18 cellular contexts compared by ENCODE assay signal in genomic region chr2:237136824-237137223, GRCh38. TPM values are rescaled to one million over a fixed set of nuclear protein-coding genes. Genes with fewer than 3 reads are reported as not detected.
DNase-seq lines count a peak whose midpoint lies in the region; ATAC-seq and TF ChIP-seq lines count a peak whose summit lies in the region.
"Had no signal": no experiment of that assay in that cellular context is flagged by ENCODE, and none has a peak within 500 bp of the region (broad histone marks: within the 10 kb centered on the region; RNA-seq: fewer than 3 reads in every experiment).

No MANE protein-coding gene starts in this region.

- in situ Hi-C loops in IMR-90 (cut with MboI; ENCODE audit: low sequenced_read_pairs) = no loop called here

- POLR2A ChIA-PET in IMR-90 (lab: Charles Lee; ENCODE audit: unreplicated experiment) = no interaction called here

- no peak for ATAC-seq in IMR-90 (ENCODE audit: low read depth)
- no peak for ATAC-seq in lung (ENCODE audit: insufficient read depth, low FRiP score)
- ATAC-seq in upper lobe of left lung (ENCODE audit: low FRiP score in 2 of 2) = no peak
- ATAC-seq: A549; CD8-positive, alpha-beta T cell had no signal

- CTCF ChIA-PET in IMR-90 (lab: Yijun Ruan, JAX) = no interaction called here

- TF ChIP-seq POLR2A in IMR-90 (IDR thresholded peaks at IDR 0.05; ENCODE audit: low read depth, low read length) = no peak
- TF ChIP-seq POLR2A in upper lobe of left lung (IDR thresholded peaks at IDR 0.05) = no peak
- no peak for TF ChIP-seq POLR2A in breast epithelium (IDR thresholded peaks at IDR 0.05)

- intact Hi-C loops in IMR-90 (cut with micrococcal nuclease) (no loop called here), breast epithelium (cut with DNase I; ENCODE audit: low total_unique reads) (no loop called here)

- no peak overlapping the region for H4K8ac ChIP-seq in IMR-90 (ENCODE audit: low read depth in 2 of 2, low read length in 2 of 2)

- no peak overlapping the region for H4K91ac ChIP-seq in IMR-90 (ENCODE audit: insufficient read depth, low read depth, low read length)

- no peak for TF ChIP-seq RAD21 in IMR-90 (IDR thresholded peaks at IDR 0.05; ENCODE audit: low read length)

- no peak overlapping the region for H3K4me3 Mint-ChIP-seq in osteocyte (ENCODE audit: unreplicated experiment)
- H3K4me3 Mint-ChIP-seq: B cell; CD4-positive, alpha-beta T cell; CD8-positive, alpha-beta T cell had no signal

- peak overlapping the region; percentile 11; the same call in 1 of the 2 replicates for H2AK5ac ChIP-seq in IMR-90 (ENCODE audit: low read depth, low read length)

- BruUV-seq in IMR-90 (replicated peaks; lab: Mats Ljungman, UMichigan) = no TSS peak

- no peak overlapping the region for H2AK9ac ChIP-seq in IMR-90 (replicated peaks; ENCODE audit: low read depth, low read length, poor library complexity)

- 77% methylated on average over 3 of the region's 9 CpGs; no CpG with 5 or more reads in 1 of the 2 experiments for WGBS in IMR-90 (ENCODE audit: extremely low coverage in 2 of 2, insufficient read length in 1 of 2), 2 experiments
- 90 to 93% methylated on average over 9 of the region's 9 CpGs for WGBS in lung, 2 donors
- 86 to 91% methylated on average over 9 of the region's 9 CpGs for WGBS in upper lobe of left lung, 2 donors

- no peak overlapping the region for H2BK120ac ChIP-seq in IMR-90 (ENCODE audit: low read depth, low read length)

- no peaks in the 10 kb centered on the region for H3K79me1 ChIP-seq in IMR-90 (ENCODE audit: low read depth in 1 of 2, low read length in 2 of 2)

- H3K27ac Mint-ChIP-seq in osteocyte (ENCODE audit: unreplicated experiment) = no peak overlapping the region
- H3K27ac Mint-ChIP-seq: B cell; CD4-positive, alpha-beta T cell; CD8-positive, alpha-beta T cell had no signal

- no peak overlapping the region for H3K14ac ChIP-seq in IMR-90 (replicated peaks; ENCODE audit: low read depth, low read length)

- H3K36me3 ChIP-seq in IMR-90 (ENCODE audit: control insufficient read depth, insufficient read depth, low read length) (no peaks in the 10 kb centered on the region), lung (ENCODE audit: control insufficient read depth in 2 of 2, insufficient read depth in 2 of 2, low read length in 2 of 2) (no peaks in the 10 kb centered on the region), upper lobe of left lung (no peaks in the 10 kb centered on the region), breast epithelium (no peaks in the 10 kb centered on the region)
- H3K36me3 ChIP-seq: BLaER1 treated with 17β-estradiol and CSF1 and Interleukin-3, amounts not matched to agents 10 nM and 100 nM had no signal

- H3K27me3 Mint-ChIP-seq in osteocyte (ENCODE audit: unreplicated experiment) = no peaks in the 10 kb centered on the region
- H3K27me3 Mint-ChIP-seq: B cell; CD4-positive, alpha-beta T cell had no signal

- no peaks in the 10 kb centered on the region; the same call in 1 of the 2 replicates for H3K9me3 ChIP-seq in IMR-90 (ENCODE audit: control insufficient read depth, insufficient read depth, low read length)
- no peaks in the 10 kb centered on the region for H3K9me3 ChIP-seq in lung (ENCODE audit: control insufficient read depth in 2 of 2, insufficient read depth in 1 of 2, low read length in 1 of 2)
- H3K9me3 ChIP-seq in upper lobe of left lung = no peaks in the 10 kb centered on the region
- H3K9me3 ChIP-seq in breast epithelium = no peaks in the 10 kb centered on the region
- H3K9me3 ChIP-seq: Caco-2 had no signal

- no peak overlapping the region for H3K27ac ChIP-seq in IMR-90 (ENCODE audit: insufficient read depth, low read length)
- H3K27ac ChIP-seq in lung (ENCODE audit: low read depth in 1 of 2, low read length in 1 of 2) = no peak overlapping the region
- H3K27ac ChIP-seq in upper lobe of left lung = no peak overlapping the region
- H3K27ac ChIP-seq in breast epithelium = no peak overlapping the region
- H3K27ac ChIP-seq: 22Rv1; BLaER1 treated with 17β-estradiol and CSF1 and Interleukin-3, amounts not matched to agents 10 nM and 100 nM; C4-2B had no signal

- no peak for TF ChIP-seq CTCF in IMR-90 (conservative IDR thresholded peaks at IDR 0.05; ENCODE audit: low read depth, low read length)
- no peak for TF ChIP-seq CTCF in lung (IDR thresholded peaks at IDR 0.05; ENCODE audit: control extremely low read depth, extremely low read depth)
- TF ChIP-seq CTCF in osteocyte (IDR thresholded peaks at IDR 0.05) = no peak
- TF ChIP-seq CTCF in upper lobe of left lung (IDR thresholded peaks at IDR 0.05) = no peak
- TF ChIP-seq CTCF in breast epithelium (IDR thresholded peaks at IDR 0.05) = no peak

- H3K4me2 ChIP-seq in IMR-90 (ENCODE audit: low read depth, low read length) = no peak overlapping the region
- H3K4me2 ChIP-seq: A549; BLaER1 treated with 17β-estradiol and CSF1 and Interleukin-3, amounts not matched to agents 10 nM and 100 nM had no signal

- no peak overlapping the region for H4K5ac ChIP-seq in IMR-90 (ENCODE audit: low read depth, low read length)

- H2AFZ ChIP-seq in IMR-90 (replicated peaks; ENCODE audit: low read length, poor library complexity) = no peak overlapping the region

- H3K9ac ChIP-seq in IMR-90 (ENCODE audit: low read depth, low read length) = no peak overlapping the region
- H3K9ac ChIP-seq: BLaER1 treated with 17β-estradiol and CSF1 and Interleukin-3, amounts not matched to agents 10 nM and 100 nM had no signal

- H3K27me3 ChIP-seq in IMR-90 (ENCODE audit: control insufficient read depth, insufficient read depth, low read length) = no peaks in the 10 kb centered on the region
- no peaks in the 10 kb centered on the region for H3K27me3 ChIP-seq in lung (ENCODE audit: control insufficient read depth, insufficient read depth)
- H3K27me3 ChIP-seq in upper lobe of left lung = no peaks in the 10 kb centered on the region
- no peaks in the 10 kb centered on the region for H3K27me3 ChIP-seq in breast epithelium
- H3K27me3 ChIP-seq: BLaER1 treated with 17β-estradiol and CSF1 and Interleukin-3, amounts not matched to agents 10 nM and 100 nM had no signal

- H3K18ac ChIP-seq in IMR-90 (ENCODE audit: low read depth, low read length) = no peak overlapping the region

- H2BK15ac ChIP-seq in IMR-90 (ENCODE audit: low read depth, low read length) = no peak overlapping the region

- peaks cover 5% of the 10 kb centered on the region for H3K9me1 ChIP-seq in IMR-90 (ENCODE audit: insufficient read depth, low read length)

- no peak overlapping the region for H3K4ac ChIP-seq in IMR-90 (ENCODE audit: low read depth, low read length)

- H3K4me1 ChIP-seq in IMR-90 (ENCODE audit: control insufficient read depth, insufficient read depth, low read length) = peaks cover 8% of the 10 kb centered on the region
- no peaks in the 10 kb centered on the region for H3K4me1 ChIP-seq in lung (ENCODE audit: control insufficient read depth in 2 of 2, insufficient read depth in 2 of 2, low read length in 2 of 2)
- no peaks in the 10 kb centered on the region for H3K4me1 ChIP-seq in upper lobe of left lung
- H3K4me1 ChIP-seq in breast epithelium = no peaks in the 10 kb centered on the region
- H3K4me1 ChIP-seq: A549; BLaER1 treated with 17β-estradiol and CSF1 and Interleukin-3, amounts not matched to agents 10 nM and 100 nM; Caco-2 had no signal

- dilution Hi-C loops in IMR-90 (cut with HindIII; ENCODE audit: low sequenced_read_pairs, unreplicated experiment) = no loop called here

- peaks cover 2% of the 10 kb centered on the region for H3K9me3 Mint-ChIP-seq in osteocyte (ENCODE audit: unreplicated experiment)
- H3K9me3 Mint-ChIP-seq: CD4-positive, alpha-beta T cell; CD8-positive, alpha-beta T cell had no signal

- no peaks in the 10 kb centered on the region for H3K36me3 Mint-ChIP-seq in osteocyte (ENCODE audit: unreplicated experiment)
- H3K36me3 Mint-ChIP-seq: CD8-positive, alpha-beta T cell had no signal

- no peak overlapping the region for H2BK20ac ChIP-seq in IMR-90 (ENCODE audit: low read depth, low read length)

- peaks cover 19% of the 10 kb centered on the region for H3K4me1 Mint-ChIP-seq in osteocyte (ENCODE audit: unreplicated experiment)
- H3K4me1 Mint-ChIP-seq: B cell had no signal

- DNase-seq in IMR-90 = no peak
- DNase-seq in lung (ENCODE audit: low spot score) = peak; percentile 4
- DNase-seq in osteocyte (ENCODE audit: extremely low spot score, unreplicated experiment) = peak; percentile 34
- DNase-seq in upper lobe of left lung = no peak
- DNase-seq in NCI-H146 (lab: John Stamatoyannopoulos, UW) = no peak
- no peak for DNase-seq in breast epithelium (ENCODE audit: low spot score in 2 of 2)
- DNase-seq: AML-193; Caco-2; Calu3; CD4-positive, alpha-beta T cell; CD8-positive, alpha-beta T cell; DMS79 treated with DMSO at 0.1 percent for 48 hours; GF-D8 had no signal

- no peak overlapping the region for H3K23ac ChIP-seq in IMR-90 (ENCODE audit: low read depth, low read length)

- no peak overlapping the region for H3K4me3 ChIP-seq in IMR-90 (ENCODE audit: insufficient read depth, low read depth, low read length)
- no peak overlapping the region for H3K4me3 ChIP-seq in lung
- no peak overlapping the region for H3K4me3 ChIP-seq in upper lobe of left lung
- no peak overlapping the region for H3K4me3 ChIP-seq in breast epithelium
- H3K4me3 ChIP-seq: A549; BLaER1 treated with 17β-estradiol and CSF1 and Interleukin-3, amounts not matched to agents 10 nM and 100 nM had no signal

- no peaks in the 10 kb centered on the region for H4K20me1 ChIP-seq in IMR-90 (ENCODE audit: insufficient read depth, low read length)
- H4K20me1 ChIP-seq: BLaER1 treated with 17β-estradiol and CSF1 and Interleukin-3, amounts not matched to agents 10 nM and 100 nM had no signal

- H2BK5ac ChIP-seq in IMR-90 (ENCODE audit: low read depth, low read length, poor library complexity, severe bottlenecking) = no peak overlapping the region

- H3K56ac ChIP-seq in IMR-90 (ENCODE audit: extremely low read depth, insufficient read depth, low read length) = no peak overlapping the region

- TF ChIP-seq EP300 in upper lobe of left lung (IDR thresholded peaks at IDR 0.05) = no peak

TF ChIP-seq in IMR-90, 13 proteins besides CTCF, POLR2A, EP300 and RAD21 (continues in another document):
- TF ChIP-seq FOS (IDR thresholded peaks at IDR 0.05; ENCODE audit: low read depth, low read length) (no peak), SMC3 (IDR thresholded peaks at IDR 0.05; ENCODE audit: low read depth, low read length) (no peak)

RNA-seq across cellular contexts. Expression of gene COPS8, which starts 51.1 kb away (rescaled TPM):
- total RNA-seq in IMR-90 (2012; rRNA removed) (47.0 and 61.4 TPM in 2 replicates), lung (10 to 100 TPM; 39.3 to 70.5 TPM), osteocyte (104 and 107 TPM in 2 replicates), upper lobe of left lung (10 to 100 TPM; 24.1 to 48.3 (median 38.1) TPM), breast epithelium (100 to 1,000 TPM in 2 of 3 donors, 10 to 100 TPM in 1; 88.8 to 205 (median 103) TPM)
- polyA plus RNA-seq in IMR-90 (2012; rRNA removed) (58.5 and 64.9 TPM in 2 replicates), lung (10 to 100 TPM; 24.7 to 33.0 TPM)
- 24.6 and 26.5 TPM in 2 replicates for polyA plus RNA-seq in IMR-90 (2012; cell fraction: cytosol; rRNA removed)
- 5.9 and 48.0 TPM in 2 replicates for polyA plus RNA-seq in IMR-90 (2012; cell fraction: nucleus; rRNA removed; ENCODE audit: low replicate concordance)

Comparison
In these comparisons a context has a peak if more than half of its experiments do, and no peak if none do; other contexts are left out.
1. DNase-seq: peak in lung (single experiment) and osteocyte (single experiment); none in IMR-90 (single experiment), upper lobe of left lung (0 of 2), NCI-H146 (single experiment) and breast epithelium (0 of 2).